In genomic region chr14:91156142-91156666, GRCh38 we compare ENCODE assay signal across 8 cellular contexts. TPM values are rescaled to one million over a fixed set of nuclear protein-coding genes. Genes with fewer than 3 reads are reported as not detected.
DNase-seq lines count a peak whose midpoint lies in the region; ATAC-seq and TF ChIP-seq lines count a peak whose summit lies in the region.
"Not testable (repeated sequence)": the region's sequence is repeated elsewhere in the genome, so short reads cannot be mapped to it uniquely, and the experiment has no call there.

No MANE protein-coding gene starts in this region.

- not testable (repeated sequence) for H3K27me3 ChIP-seq in gastroesophageal sphincter; liver (ENCODE audit: control insufficient read depth in 4 of 4, insufficient read depth in 4 of 4, low read length in 3 of 4); neutrophil; thyroid gland

- H3K27ac ChIP-seq in C4-2B = peak overlapping the region; percentile 66
- H3K27ac ChIP-seq in VCaP = peak overlapping the region; percentile 67
- peak overlapping the region; percentile 1 to 87 (median 55) for H3K27ac ChIP-seq in gastroesophageal sphincter
- H3K27ac ChIP-seq in liver (ENCODE audit: low read depth in 1 of 2, low read length in 2 of 2) = peak overlapping the region in 1 of 2 donors; percentile 15
- peak overlapping the region; percentile 8 for H3K27ac ChIP-seq in neutrophil
- peak overlapping the region in 2 of 3 donors; percentile 4 to 77 for H3K27ac ChIP-seq in thyroid gland

- TF ChIP-seq POLR2A in gastroesophageal sphincter (IDR thresholded peaks at IDR 0.05); thyroid gland (IDR thresholded peaks at IDR 0.05): not testable (repeated sequence)

- TF ChIP-seq RAD21 in liver (IDR thresholded peaks at IDR 0.05) = not testable (repeated sequence)

- TF ChIP-seq EP300 in gastroesophageal sphincter (IDR thresholded peaks at IDR 0.05) = not testable (repeated sequence)

- DNase-seq in NCI-H69 (lab: John Stamatoyannopoulos, UW) (peak; percentile 69), iris pigment epithelial cell (ENCODE audit: low read depth) (peak; percentile 36)
- DNase-seq in thyroid gland = not testable (repeated sequence)

- not testable (repeated sequence) for TF ChIP-seq CTCF in C4-2B (conservative IDR thresholded peaks at IDR 0.05); VCaP (conservative IDR thresholded peaks at IDR 0.05); gastroesophageal sphincter (IDR thresholded peaks at IDR 0.05); liver (IDR thresholded peaks at IDR 0.05; ENCODE audit: low read depth, low read length, missing input control); neutrophil (IDR thresholded peaks at IDR 0.05); thyroid gland (IDR thresholded peaks at IDR 0.05)

- 61 to 77% methylated on average over 4 to 7 of the region's 9 CpGs for WGBS in gastroesophageal sphincter (ENCODE audit: low coverage in 1 of 2), 2 donors
- WGBS in liver = 61% methylated on average over 9 of the region's 9 CpGs
- WGBS in thyroid gland, 2 donors = 83 to 89% methylated on average over 9 of the region's 9 CpGs

- H3K36me3 ChIP-seq in gastroesophageal sphincter (peaks cover 0 to 47% of the 10 kb centered on the region in 2 donors), liver (ENCODE audit: control insufficient read depth in 4 of 4, insufficient read depth in 3 of 4, low read depth in 1 of 4, low read length in 3 of 4) (peaks cover 0 to 15% (median 10%) of the 10 kb centered on the region in 4 donors), neutrophil (peaks cover 66% of the 10 kb centered on the region), thyroid gland (peaks cover under 1 to 12% of the 10 kb centered on the region in 2 donors)

- H3K9me3 ChIP-seq in gastroesophageal sphincter; liver (ENCODE audit: control insufficient read depth in 4 of 4, low read length in 3 of 4); neutrophil; thyroid gland: not testable (repeated sequence)

- H3K4me1 ChIP-seq in gastroesophageal sphincter = peaks cover 3 to 66% (median 12%) of the 10 kb centered on the region in 3 donors
- peaks cover 25 to 65% (median 44%) of the 10 kb centered on the region in 4 donors for H3K4me1 ChIP-seq in liver (ENCODE audit: control insufficient read depth in 4 of 4, insufficient read depth in 4 of 4, low read length in 3 of 4)
- H3K4me1 ChIP-seq in neutrophil (ENCODE audit: control insufficient read depth in 1 of 2, insufficient read depth in 1 of 2, low read depth in 1 of 2, low read length in 1 of 2) = peaks cover 12 to 14% of the 10 kb centered on the region in 2 experiments
- H3K4me1 ChIP-seq in thyroid gland = peaks cover 19 to 31% of the 10 kb centered on the region in 2 donors

- not testable (repeated sequence) for H3K4me3 ChIP-seq in gastroesophageal sphincter; liver (ENCODE audit: low read depth in 1 of 3, low read length in 3 of 3); neutrophil (ENCODE audit: low read depth in 1 of 2, low read length in 1 of 2); thyroid gland (replicated peaks in 1 of 3)

- not testable (repeated sequence) for H3K9ac ChIP-seq in liver (ENCODE audit: low read depth in 1 of 2, low read length in 2 of 2)

- not testable (repeated sequence) for ATAC-seq in gastroesophageal sphincter

- intact Hi-C loops in thyroid gland (cut with DNase I) = not testable (repeated sequence)

TF ChIP-seq in liver, 16 proteins besides CTCF, POLR2A, EP300 and RAD21:
- TF ChIP-seq SP1 (IDR thresholded peaks at IDR 0.05) (peak; percentile 10), FOXA1 (IDR thresholded peaks at IDR 0.05) (peak; percentile 92), FOXA2 (IDR thresholded peaks at IDR 0.05) (peak; percentile 90), ZBTB33 (IDR thresholded peaks at IDR 0.05) (peak; percentile 14), HNF4A (conservative IDR thresholded peaks at IDR 0.05) (peak; percentile 26 to 37), RXRA (IDR thresholded peaks at IDR 0.05) (peak in 1 of 2 donors; percentile 31)

RNA-seq across cellular contexts. Expression of gene DGLUCY, which starts 42.3 kb away (rescaled TPM):
- total RNA-seq in gastroesophageal sphincter (100 to 1,000 TPM in 1 of 4 donors, 10 to 100 TPM in 3; 52.8 to 118 (median 77.3) TPM), liver (10 to 100 TPM; 26.1 to 58.1 TPM), thyroid gland (100 to 1,000 TPM in 3 of 4 donors, 10 to 100 TPM in 1; 58.0 to 125 (median 103) TPM)
- 10 to 100 TPM; 17.9 to 23.6 TPM for polyA plus RNA-seq in liver
